ENCODE assay signal across 25 cellular contexts in genomic region chr1:35401072-35401471, GRCh38.
"Had no signal": no experiment of that assay in that cellular context is flagged by ENCODE, and none has a peak within 500 bp of the region (broad histone marks: within the 10 kb centered on the region; RNA-seq: fewer than 3 reads in every experiment).

No MANE protein-coding gene starts in this region.

- H3K27ac Mint-ChIP-seq: dendritic cell treated with granulocyte-macrophage colony-stimulating factor and Interleukin-4, amounts not matched to agents 40 ng/mL and 50 ng/mL, for 4 days; effector memory CD8-positive, alpha-beta T cell; endodermal cell; mesothelial cell of epicardium had no signal

- H3K4me1 Mint-ChIP-seq: mesothelial cell of epicardium, naive B cell had no signal

- H3K27me3 Mint-ChIP-seq: dendritic cell treated with granulocyte-macrophage colony-stimulating factor and Interleukin-4, amounts not matched to agents 40 ng/mL and 50 ng/mL, for 4 days; effector memory CD8-positive, alpha-beta T cell; naive B cell had no signal

- H3K4me3 Mint-ChIP-seq: dendritic cell treated with granulocyte-macrophage colony-stimulating factor and Interleukin-4, amounts not matched to agents 40 ng/mL and 50 ng/mL, for 4 days; effector memory CD8-positive, alpha-beta T cell; endodermal cell; mesothelial cell of epicardium; naive B cell had no signal

- DNase-seq: colonic mucosa; cortex of kidney; effector CD8-positive, alpha-beta T cell; effector memory CD8-positive, alpha-beta T cell; endodermal cell; erythroblast; esophagus squamous epithelium; gastrocnemius medialis; glutamatergic neuron; head of caudate nucleus; heart right ventricle; hippocampal formation; left cardiac atrium; left lung; left ventricle myocardium superior; lower lobe of right lung; mesenchymal stem cell; mucosa of descending colon; naive B cell had no signal

- H3K9me3 Mint-ChIP-seq: dendritic cell treated with granulocyte-macrophage colony-stimulating factor and Interleukin-4, amounts not matched to agents 40 ng/mL and 50 ng/mL, for 4 days; effector memory CD8-positive, alpha-beta T cell had no signal

- ATAC-seq: effector memory CD8-positive, alpha-beta T cell; esophagus mucosa; gastrocnemius medialis; heart right ventricle; left cardiac atrium; left lung; left ventricle myocardium superior; lower lobe of right lung; mucosa of descending colon had no signal

- FAIRE-seq: endometrium, islet of Langerhans, keratinocyte had no signal
